Comparison of ENCODE assay signal across 14 cellular contexts in the genomic region with DNA sequence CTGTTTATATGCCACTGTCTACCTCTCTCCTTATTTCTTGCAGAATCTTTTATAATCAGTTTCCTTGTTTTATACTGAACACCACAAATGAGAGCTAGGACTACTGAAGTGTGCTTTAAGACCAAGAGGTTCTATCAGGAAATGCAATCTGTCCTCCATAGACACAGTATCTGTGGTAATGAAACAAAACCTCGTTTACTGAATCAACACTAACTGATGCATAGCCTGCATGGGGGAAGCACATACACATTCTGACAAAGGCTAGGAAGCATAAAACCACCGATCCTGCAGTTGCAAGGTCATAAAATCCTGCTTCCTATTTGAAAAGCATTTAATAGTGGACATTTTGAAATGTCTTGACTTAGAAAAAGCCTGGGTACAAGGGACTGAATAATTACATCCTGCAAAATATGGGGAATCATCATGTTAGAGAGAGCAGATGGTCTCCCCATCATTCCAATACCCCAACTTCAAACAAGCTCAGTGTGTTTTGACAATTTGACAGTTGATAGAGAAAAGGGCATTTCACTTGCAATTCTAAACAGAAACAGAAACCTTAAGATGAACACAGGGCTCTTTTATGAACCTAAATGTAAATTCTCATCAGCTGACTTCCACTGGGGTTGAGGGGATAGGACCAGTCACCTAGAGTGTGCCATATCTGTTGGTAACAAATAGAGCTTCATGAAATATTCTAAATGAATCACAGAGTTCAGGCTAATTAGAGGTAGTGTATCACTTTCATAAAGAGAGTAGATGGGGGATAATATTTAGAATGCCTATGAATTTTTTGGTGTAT.
DNase-seq lines count a peak whose midpoint lies in the region; ATAC-seq and TF ChIP-seq lines count a peak whose summit lies in the region.
"Had no signal": no experiment of that assay in that cellular context is flagged by ENCODE, and none has a peak within 500 bp of the region (broad histone marks: within the 10 kb centered on the region; RNA-seq: fewer than 3 reads in every experiment).

No MANE protein-coding gene starts in this region.

- intact Hi-C loops in activated CD8-positive, alpha-beta T cell treated with anti-CD3 and anti-CD28 coated beads for 36 hours (cut with micrococcal nuclease) = no loop called here

- DNase-seq in SHP77 (lab: John Stamatoyannopoulos, UW) = peak; percentile 6 to 12
- no peak for DNase-seq in SHP77 treated with DMSO at 0.1 percent for 48 hours (lab: John Stamatoyannopoulos, UW)
- DNase-seq in NCI-H2196 (lab: John Stamatoyannopoulos, UW; ENCODE audit: unreplicated experiment) = peak; percentile 24
- DNase-seq in glomerular visceral epithelial cell (ENCODE audit: extremely low spot score) = peak; percentile 30
- DNase-seq in NOMO-1 treated with DMSO at 0.1 percent for 48 hours (lab: John Stamatoyannopoulos, UW; ENCODE audit: unreplicated experiment) = no peak
- no peak for DNase-seq in activated CD8-positive, alpha-beta T cell treated with anti-CD3 and anti-CD28 coated beads for 36 hours
- DNase-seq: activated CD4-positive, alpha-beta T cell treated with anti-CD3 and anti-CD28 coated beads, Interleukin-2, amount 50 U/mL, for 1 hour; activated naive CD4-positive, alpha-beta T cell treated with anti-CD3 and anti-CD28 coated beads, Interleukin-2, amount 10 ng/mL, durations not matched to agents 7 days and 5 days; CD8-positive, alpha-beta memory T cell; left colon; NCI-H82 had no signal

- CTCF ChIA-PET in activated CD8-positive, alpha-beta T cell treated with anti-CD3 and anti-CD28 coated beads for 36 hours (lab: Charles Lee) = no interaction called here

- POLR2A ChIA-PET in activated CD8-positive, alpha-beta T cell treated with anti-CD3 and anti-CD28 coated beads for 36 hours (lab: Charles Lee) = no interaction called here

- no peaks in the 10 kb centered on the region for H3K4me1 Mint-ChIP-seq in activated CD8-positive, alpha-beta T cell treated with anti-CD3 and anti-CD28 coated beads for 36 hours (ENCODE audit: low read depth)
- H3K4me1 Mint-ChIP-seq: activated naive CD4-positive, alpha-beta T cell treated with anti-CD3 and anti-CD28 coated beads, Interleukin-2, amount 10 ng/mL, durations not matched to agents 7 days and 5 days; CD8-positive, alpha-beta memory T cell had no signal

- no peak overlapping the region for H3K27ac Mint-ChIP-seq in activated CD8-positive, alpha-beta T cell treated with anti-CD3 and anti-CD28 coated beads for 36 hours
- H3K27ac Mint-ChIP-seq: activated naive CD4-positive, alpha-beta T cell treated with anti-CD3 and anti-CD28 coated beads, Interleukin-2, amount 10 ng/mL, durations not matched to agents 7 days and 5 days; CD8-positive, alpha-beta memory T cell had no signal

- H3K4me3 Mint-ChIP-seq in activated CD8-positive, alpha-beta T cell treated with anti-CD3 and anti-CD28 coated beads for 36 hours = no peak overlapping the region
- H3K4me3 Mint-ChIP-seq: activated naive CD4-positive, alpha-beta T cell treated with anti-CD3 and anti-CD28 coated beads, Interleukin-2, amount 10 ng/mL, durations not matched to agents 7 days and 5 days; CD8-positive, alpha-beta memory T cell had no signal

- ATAC-seq in HG03196 (IDR thresholded peaks at IDR 0.05; ENCODE audit: unreplicated experiment) (no peak), GM21515 (IDR thresholded peaks at IDR 0.05; ENCODE audit: unreplicated experiment) (no peak)
- ATAC-seq in activated CD8-positive, alpha-beta T cell treated with anti-CD3 and anti-CD28 coated beads for 36 hours = no peak
- ATAC-seq: left colon, sciatic nerve had no signal

- peaks cover 10% of the 10 kb centered on the region for H3K9me3 Mint-ChIP-seq in activated CD8-positive, alpha-beta T cell treated with anti-CD3 and anti-CD28 coated beads for 36 hours

- TF ChIP-seq CTCF in activated CD8-positive, alpha-beta T cell treated with anti-CD3 and anti-CD28 coated beads for 36 hours (IDR thresholded peaks at IDR 0.05) = no peak

- H3K27me3 Mint-ChIP-seq in activated CD8-positive, alpha-beta T cell treated with anti-CD3 and anti-CD28 coated beads for 36 hours = no peaks in the 10 kb centered on the region
- H3K27me3 Mint-ChIP-seq: activated naive CD4-positive, alpha-beta T cell treated with anti-CD3 and anti-CD28 coated beads, Interleukin-2, amount 10 ng/mL, durations not matched to agents 7 days and 5 days; CD8-positive, alpha-beta memory T cell had no signal

- no peaks in the 10 kb centered on the region for H3K36me3 Mint-ChIP-seq in activated CD8-positive, alpha-beta T cell treated with anti-CD3 and anti-CD28 coated beads for 36 hours (ENCODE audit: low read depth)
- H3K36me3 Mint-ChIP-seq: activated naive CD4-positive, alpha-beta T cell treated with anti-CD3 and anti-CD28 coated beads, Interleukin-2, amount 10 ng/mL, durations not matched to agents 7 days and 5 days; CD8-positive, alpha-beta memory T cell had no signal

Comparison
In these comparisons a context has a peak if more than half of its experiments do, and no peak if none do; other contexts are left out.
1. DNase-seq: peak in SHP77 (2 of 2), NCI-H2196 (single experiment) and glomerular visceral epithelial cell (single experiment); none in SHP77 treated with DMSO at 0.1 percent for 48 hours (single experiment), NOMO-1 treated with DMSO at 0.1 percent for 48 hours (single experiment) and activated CD8-positive, alpha-beta T cell treated with anti-CD3 and anti-CD28 coated beads for 36 hours (single experiment).